ENCODE assay signal across 18 cellular contexts in the genomic region with DNA sequence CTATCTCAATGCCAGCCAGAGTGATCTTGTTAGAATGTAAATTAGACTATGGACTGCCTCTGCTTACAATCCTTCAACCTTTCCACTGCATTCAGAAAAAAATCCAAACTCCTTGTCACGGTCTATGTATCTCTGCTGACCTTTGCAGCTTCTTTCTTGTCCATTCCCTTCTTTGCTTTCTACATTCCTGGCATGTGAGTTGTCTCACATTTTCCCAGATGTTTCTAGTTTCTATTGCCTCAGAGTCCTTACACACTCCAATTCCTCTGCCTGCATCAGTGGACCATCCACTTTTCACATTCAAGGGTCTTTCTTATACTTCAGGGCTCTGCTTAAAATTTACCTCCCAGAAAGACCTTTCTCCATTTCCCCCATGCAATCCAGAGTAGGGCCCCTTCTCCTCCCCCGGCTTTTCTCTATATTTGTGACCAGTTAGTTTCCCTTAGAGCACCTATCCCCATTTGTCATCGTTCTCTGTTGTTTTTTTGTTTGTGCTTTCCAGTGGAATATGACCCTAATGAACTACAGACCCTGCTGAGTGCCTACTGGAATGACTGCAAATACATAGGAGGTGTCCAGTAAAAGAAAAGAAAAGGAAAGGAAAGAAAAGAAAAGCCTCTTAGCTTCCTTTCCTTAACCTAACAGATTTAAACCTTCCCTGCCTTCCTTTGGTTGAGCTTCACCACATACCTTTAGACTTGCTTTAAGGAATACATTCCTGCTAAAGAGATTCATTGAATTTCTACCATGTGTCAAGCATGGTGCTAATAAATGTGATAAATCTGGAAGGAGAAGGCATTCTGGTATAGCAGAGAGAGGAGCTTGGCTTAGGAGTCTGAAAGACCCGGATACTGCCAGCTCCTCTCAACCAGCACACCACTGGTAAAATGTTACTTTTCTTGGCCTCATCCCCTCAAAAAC.
DNase-seq lines count a peak whose midpoint lies in the region; FAIRE-seq and TF ChIP-seq lines count a peak whose summit lies in the region.
"Had no signal": no experiment of that assay in that cellular context is flagged by ENCODE, and none has a peak within 500 bp of the region (broad histone marks: within the 10 kb centered on the region; RNA-seq: fewer than 3 reads in every experiment).

No MANE protein-coding gene starts in this region.

- TF ChIP-seq CTCF in HFFc6 (IDR thresholded peaks at IDR 0.05) (no peak), bronchial epithelial cell (IDR thresholded peaks at IDR 0.05; ENCODE audit: insufficient read depth, low read length, severe bottlenecking) (no peak)

- no peak for FAIRE-seq in bronchial epithelial cell (lab: Jason Lieb, UNC)

- H3K36me3 ChIP-seq in bronchial epithelial cell (ENCODE audit: control insufficient read depth, insufficient read depth, low read length) (no peaks in the 10 kb centered on the region), HAP-1 (replicated peaks) (no peaks in the 10 kb centered on the region)
- H3K36me3 ChIP-seq: ovary had no signal

- H3K27ac Mint-ChIP-seq in HFFc6: no peak overlapping the region
- H3K27ac Mint-ChIP-seq: activated CD4-positive, alpha-beta T cell treated with anti-CD3 and anti-CD28 coated beads, Interleukin-2, amount 10 ng/mL, durations not matched to agents 7 days and 5 days; activated T-helper 2 cell treated with anti-CD3 and anti-CD28 coated beads, Interferon-gamma antibody, Interleukin-2, Interleukin-4, amounts not matched to agents 10 μg/mL and 5 μg/mL and 100 μg/mL, durations not matched to agents 14 hours and 24 hours and 36 hours; CD14-positive monocyte; GM23338; T-helper 17 cell had no signal

- no peaks in the 10 kb centered on the region for H3K9me3 ChIP-seq in HAP-1
- H3K9me3 ChIP-seq: ovary had no signal

- H3K4me3 ChIP-seq in bronchial epithelial cell (ENCODE audit: low read depth, low read length) (no peak overlapping the region), HAP-1 (no peak overlapping the region)
- H3K4me3 ChIP-seq: GM23338, ovary had no signal

- no peaks in the 10 kb centered on the region for H3K9me3 Mint-ChIP-seq in HFFc6
- H3K9me3 Mint-ChIP-seq: activated CD4-positive, alpha-beta T cell treated with anti-CD3 and anti-CD28 coated beads, Interleukin-2, amount 10 ng/mL, durations not matched to agents 7 days and 5 days; activated T-helper 2 cell treated with anti-CD3 and anti-CD28 coated beads, Interferon-gamma antibody, Interleukin-2, Interleukin-4, amounts not matched to agents 10 μg/mL and 5 μg/mL and 100 μg/mL, durations not matched to agents 14 hours and 24 hours and 36 hours; central memory CD8-positive, alpha-beta T cell; GM23338 had no signal

- H3K36me3 Mint-ChIP-seq in HFFc6 (ENCODE audit: low read depth): no peaks in the 10 kb centered on the region
- H3K36me3 Mint-ChIP-seq: CD14-positive monocyte had no signal

- H3K27me3 Mint-ChIP-seq in HFFc6 (ENCODE audit: insufficient read depth): no peaks in the 10 kb centered on the region
- H3K27me3 Mint-ChIP-seq: activated CD4-positive, alpha-beta T cell treated with anti-CD3 and anti-CD28 coated beads, Interleukin-2, amount 10 ng/mL, durations not matched to agents 7 days and 5 days; central memory CD8-positive, alpha-beta T cell; T-helper 17 cell had no signal

- peak; percentile 85 for DNase-seq in AG08395 (ENCODE audit: low spot score)
- DNase-seq in HFFc6: peak; percentile 82
- DNase-seq in bronchial epithelial cell (ENCODE audit: low read depth): peak; percentile 20
- DNase-seq in left kidney (ENCODE audit: low read depth, low spot score): peak; percentile 74
- no peak for DNase-seq in HAP-1 (ENCODE audit: low spot score in 2 of 2)
- DNase-seq in A172 (ENCODE audit: low spot score): no peak
- no peak for DNase-seq in NCI-H345 treated with DMSO at 0.1 percent for 48 hours (lab: John Stamatoyannopoulos, UW; ENCODE audit: unreplicated experiment)
- DNase-seq in iPS-NIHi7 (ENCODE audit: extremely low spot score): no peak
- DNase-seq: activated CD4-positive, alpha-beta T cell treated with anti-CD3 and anti-CD28 coated beads, Interleukin-2, amount 10 ng/mL, durations not matched to agents 7 days and 5 days; NCI-H1105 treated with DMSO at 0.1 percent for 48 hours; NCI-H446; ovary; stimulated activated CD4-positive, alpha-beta T cell treated with anti-CD3 and anti-CD28 coated beads, Interleukin-15, amount 100 ng/mL, for 24 hours; T-helper 17 cell had no signal

- H3K4me1 ChIP-seq in HAP-1: no peaks in the 10 kb centered on the region

- H3K27me3 ChIP-seq in bronchial epithelial cell (ENCODE audit: control insufficient read depth, insufficient read depth, low read length): peaks cover 5% of the 10 kb centered on the region
- H3K27me3 ChIP-seq in HAP-1 (ENCODE audit: low read depth): peaks cover 2% of the 10 kb centered on the region
- H3K27me3 ChIP-seq: ovary had no signal

- peaks cover 7% of the 10 kb centered on the region for H3K4me1 Mint-ChIP-seq in HFFc6 (ENCODE audit: low read depth)
- H3K4me1 Mint-ChIP-seq: activated CD4-positive, alpha-beta T cell treated with anti-CD3 and anti-CD28 coated beads, Interleukin-2, amount 10 ng/mL, durations not matched to agents 7 days and 5 days; CD14-positive monocyte; central memory CD8-positive, alpha-beta T cell; GM23338; T-helper 17 cell had no signal

- in situ Hi-C loops in HAP-1 (cut with MboI; ENCODE audit: low sequenced_read_pairs): no loop called here

- no peak overlapping the region for H3K4me3 Mint-ChIP-seq in HFFc6
- H3K4me3 Mint-ChIP-seq: activated CD4-positive, alpha-beta T cell treated with anti-CD3 and anti-CD28 coated beads, Interleukin-2, amount 10 ng/mL, durations not matched to agents 7 days and 5 days; CD14-positive monocyte; central memory CD8-positive, alpha-beta T cell; GM23338; T-helper 17 cell had no signal

Comparison
In these comparisons a context has a peak if more than half of its experiments do, and no peak if none do; other contexts are left out.
1. DNase-seq: peak in AG08395 (single experiment), HFFc6 (single experiment), bronchial epithelial cell (single experiment) and left kidney (single experiment); none in HAP-1 (0 of 2), A172 (single experiment), NCI-H345 treated with DMSO at 0.1 percent for 48 hours (single experiment) and iPS-NIHi7 (single experiment).